In genomic region chr17:50218071-50218759, GRCh38 we compare ENCODE assay signal across 13 cellular contexts. TPM values are rescaled to one million over a fixed set of nuclear protein-coding genes. Genes with fewer than 3 reads are reported as not detected.
DNase-seq lines count a peak whose midpoint lies in the region; ATAC-seq, FAIRE-seq and TF ChIP-seq lines count a peak whose summit lies in the region.
"Had no signal": no experiment of that assay in that cellular context is flagged by ENCODE, and none has a peak within 500 bp of the region (broad histone marks: within the 10 kb centered on the region; RNA-seq: fewer than 3 reads in every experiment).

No MANE protein-coding gene starts in this region.

- H3K27me3 ChIP-seq in skeletal muscle tissue (ENCODE audit: control insufficient read depth in 3 of 3, insufficient read depth in 3 of 3, low read length in 3 of 3): no peaks in the 10 kb centered on the region
- H3K27me3 ChIP-seq: BE2C, body of pancreas had no signal

- peaks cover 38% of the 10 kb centered on the region for H3K4me1 Mint-ChIP-seq in MCF 10A (ENCODE audit: insufficient read depth, unreplicated experiment)

- POLR2A ChIA-PET in MCF 10A (lab: Yijun Ruan, JAX): interaction anchor here (0.6 to 1.9 kb wide), 2 partner anchors 16 to 17 kb away, joined by 3 read pairs; partner anchors contain the start of gene COL1A1

- H3K9me3 ChIP-seq in skeletal muscle tissue (ENCODE audit: control insufficient read depth in 3 of 3, low read length in 3 of 3): no peaks in the 10 kb centered on the region
- H3K9me3 ChIP-seq: BE2C, body of pancreas had no signal

- CTCF ChIA-PET in MCF 10A (lab: Yijun Ruan, JAX): interaction anchor here (0.6 to 8.1 kb wide), 6 partner anchors 17 to 121 kb away, joined by 3 to 43 read pairs (median 5); partner anchors contain the start of gene COL1A1

- no peak overlapping the region for H3K27ac Mint-ChIP-seq in MCF 10A (ENCODE audit: low read depth, unreplicated experiment)
- H3K27ac Mint-ChIP-seq: stimulated activated naive B cell treated with anti-CD40 and anti-IgM and Interleukin-4, amounts not matched to agents 10 μg/mL and 1 μg/mL and 100 μg/mL, for 72 hours had no signal

- H3K9me3 Mint-ChIP-seq in MCF 10A (ENCODE audit: unreplicated experiment): no peaks in the 10 kb centered on the region
- H3K9me3 Mint-ChIP-seq: stimulated activated naive B cell treated with anti-CD40 and anti-IgM and Interleukin-4, amounts not matched to agents 10 μg/mL and 1 μg/mL and 100 μg/mL, for 72 hours had no signal

- H3K36me3 ChIP-seq in skeletal muscle tissue (ENCODE audit: control insufficient read depth in 3 of 3, insufficient read depth in 3 of 3, low read length in 3 of 3): no peaks in the 10 kb centered on the region
- H3K36me3 ChIP-seq: BE2C had no signal

- no peak for TF ChIP-seq CTCF in MCF 10A (IDR thresholded peaks at IDR 0.05; ENCODE audit: unreplicated experiment)

- no peak overlapping the region for H3K4me3 Mint-ChIP-seq in MCF 10A (ENCODE audit: unreplicated experiment)
- H3K4me3 Mint-ChIP-seq: stimulated activated naive B cell treated with anti-CD40 and anti-IgM and Interleukin-4, amounts not matched to agents 10 μg/mL and 1 μg/mL and 100 μg/mL, for 72 hours had no signal

- DNase-seq in HCEC 1CT: peak; percentile 46
- DNase-seq in MCF 10A (ENCODE audit: unreplicated experiment): peak; percentile 30
- peak; percentile 68 for DNase-seq in iris pigment epithelial cell (ENCODE audit: low read depth)
- no peak for DNase-seq in RCC 7860 (ENCODE audit: low spot score)
- DNase-seq: BE2C; body of pancreas; NCI-H187 treated with DMSO at 0.1 percent for 48 hours; stimulated activated naive B cell treated with anti-CD40 and anti-IgM and Interleukin-4, amounts not matched to agents 10 μg/mL and 1 μg/mL and 100 μg/mL, for 72 hours had no signal

- no peak for FAIRE-seq in RCC 7860 (lab: Jason Lieb, UNC)

- peak overlapping the region; percentile 78 for H3K27ac ChIP-seq in skeletal muscle tissue (ENCODE audit: low read depth, low read length)

- intact Hi-C loops in MCF 10A (cut with micrococcal nuclease): no loop called here

- ATAC-seq in GM19455 (IDR thresholded peaks at IDR 0.05; ENCODE audit: unreplicated experiment) (no peak), HG03432 (IDR thresholded peaks at IDR 0.05; ENCODE audit: unreplicated experiment) (no peak), HG03108 (IDR thresholded peaks at IDR 0.05; ENCODE audit: unreplicated experiment) (no peak)

- BruUV-seq in MCF 10A (replicated peaks; lab: Mats Ljungman, UMichigan): no TSS peak

- H3K36me3 Mint-ChIP-seq in MCF 10A (ENCODE audit: insufficient read depth, unreplicated experiment): no peaks in the 10 kb centered on the region
- H3K36me3 Mint-ChIP-seq: stimulated activated naive B cell treated with anti-CD40 and anti-IgM and Interleukin-4, amounts not matched to agents 10 μg/mL and 1 μg/mL and 100 μg/mL, for 72 hours had no signal

- H3K9ac ChIP-seq in skeletal muscle tissue (ENCODE audit: low read depth in 1 of 3, low read length in 3 of 3): no peak overlapping the region

- H3K4me1 ChIP-seq in skeletal muscle tissue (ENCODE audit: control insufficient read depth in 3 of 3, insufficient read depth in 3 of 3, low read length in 3 of 3): peaks cover 23 to 32% (median 25%) of the 10 kb centered on the region in 3 donors
- H3K4me1 ChIP-seq: BE2C had no signal

- no peaks in the 10 kb centered on the region for H3K27me3 Mint-ChIP-seq in MCF 10A (ENCODE audit: insufficient read depth, unreplicated experiment)

- H3K4me3 ChIP-seq in skeletal muscle tissue (ENCODE audit: low read length in 3 of 3): no peak overlapping the region
- H3K4me3 ChIP-seq: body of pancreas had no signal

RNA-seq across cellular contexts. Expression of gene COL1A1, which starts 16.8 kb away (rescaled TPM):
- 3.4 and 4.5 TPM in 2 replicates for total RNA-seq in MCF 10A (2022)
- 3,450 TPM for total RNA-seq in skeletal muscle tissue

RNA-seq across cellular contexts. Expression of gene SGCA, which starts 52.4 kb away (rescaled TPM):
- total RNA-seq in MCF 10A (2022) (not detected in 2 replicates), skeletal muscle tissue (158 TPM)
- total RNA-seq: glomerular endothelial cell had no signal

RNA-seq across cellular contexts. Expression of gene TMEM92, which starts 56.1 kb away (rescaled TPM):
- total RNA-seq in MCF 10A (2022) (1.1 and 1.5 TPM in 2 replicates), skeletal muscle tissue (not detected)
- total RNA-seq: body of pancreas had no signal

Comparison
In these comparisons a context has a peak if more than half of its experiments do, and no peak if none do; other contexts are left out.
1. RNA of gene COL1A1, which starts 16.8 kb away (total RNA-seq): 3,450 TPM in skeletal muscle tissue (single experiment); 3.4 to 4.5 TPM in MCF 10A; every median in the first group is over 100 times any median in the second.
2. RNA of gene SGCA, which starts 52.4 kb away (total RNA-seq): 158 TPM in skeletal muscle tissue (single experiment); not detected in MCF 10A; every median in the first group is over 100 times any median in the second.